In the genomic region with DNA sequence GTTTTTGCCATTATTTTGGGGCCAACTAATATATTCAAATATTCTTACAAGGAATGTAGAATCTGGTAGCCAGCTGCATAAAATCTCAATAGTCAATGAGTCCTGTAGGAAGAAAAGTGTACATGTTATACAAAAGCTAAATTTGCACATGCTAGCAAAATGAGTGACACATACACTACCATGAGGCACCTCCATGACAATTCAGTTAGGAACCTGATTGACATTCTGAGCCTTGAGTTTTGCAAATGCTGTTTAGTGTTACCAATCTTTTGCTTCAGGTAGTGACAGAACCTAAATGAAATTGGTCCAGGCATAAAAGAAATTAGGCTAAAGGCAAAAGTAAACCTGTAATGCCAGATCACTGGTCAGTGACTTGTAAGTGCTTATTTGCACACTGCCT, we compare ENCODE assay signal across 22 cellular contexts. TPM values are rescaled to one million over a fixed set of nuclear protein-coding genes. Genes with fewer than 3 reads are reported as not detected.
DNase-seq lines count a peak whose midpoint lies in the region; ATAC-seq, FAIRE-seq and TF ChIP-seq lines count a peak whose summit lies in the region.
"Had no signal": no experiment of that assay in that cellular context is flagged by ENCODE, and none has a peak within 500 bp of the region (broad histone marks: within the 10 kb centered on the region; RNA-seq: fewer than 3 reads in every experiment).

No MANE protein-coding gene starts in this region.

- H3K9me3 ChIP-seq in SJSA1 (replicated peaks) (no peaks in the 10 kb centered on the region), K562 (replicated peaks; ENCODE audit: control insufficient read depth, insufficient read depth, low read depth, low read length) (no peaks in the 10 kb centered on the region)
- H3K9me3 ChIP-seq: BE2C; BLaER1 treated with 17β-estradiol and CSF1 and Interleukin-3, amounts not matched to agents 10 nM and 100 nM; HAP-1 had no signal

- TF ChIP-seq EP300 in K562 (IDR thresholded peaks at IDR 0.05; ENCODE audit: low read length) = no peak

- no peak overlapping the region for H3K9ac ChIP-seq in K562 (ENCODE audit: insufficient read depth in 1 of 2, low read depth in 2 of 2, low read length in 2 of 2)
- H3K9ac ChIP-seq: BLaER1 treated with 17β-estradiol and CSF1 and Interleukin-3, amounts not matched to agents 10 nM and 100 nM had no signal

- no peak for TF ChIP-seq CTCF in K562 (IDR thresholded peaks at IDR 0.05 in 2 of 3, conservative IDR thresholded peaks at IDR 0.05 in 1 of 3; ENCODE audit: insufficient read depth in 2 of 3, low read depth in 1 of 3, low read length in 3 of 3)

- in situ Hi-C loops in K562 (cut with MboI) = no loop called here

- no peak for TF ChIP-seq RAD21 in K562 (CRISPR knock-in tag; conservative IDR thresholded peaks at IDR 0.05 in 1 of 2, IDR thresholded peaks at IDR 0.05 in 1 of 2)

- POLR2A ChIA-PET in HEK293T (lab: Yijun Ruan, JAX) (no interaction called here), K562 (lab: Yijun Ruan, JAX) (interaction anchor here (1.9 kb wide), 1 partner anchor 11 kb away, joined by 6 read pairs; no protein-coding TSS in a partner anchor)

- BruUV-seq in K562 (replicated peaks; lab: Mats Ljungman, UMichigan) = no TSS peak

- DNase-seq in HEK293T (ENCODE audit: extremely low spot score) (no peak), SJSA1 (ENCODE audit: low read depth in 1 of 2, low spot score in 2 of 2) (no peak), K562 (ENCODE audit: extremely low read depth in 1 of 4, low spot score in 3 of 4) (no peak), NCI-H1105 (lab: John Stamatoyannopoulos, UW) (no peak)
- DNase-seq: ACHN; AML-193; BE2C; CD4-positive, alpha-beta T cell; CD8-positive, alpha-beta memory T cell; DMS 273 treated with DMSO at 0.1 percent for 48 hours; DMS79; EL; GDM1; GOT3 had no signal

- H3K27me3 ChIP-seq in SJSA1 (replicated peaks) (no peaks in the 10 kb centered on the region), K562 (ENCODE audit: control insufficient read depth in 2 of 2, insufficient read depth in 2 of 2, low read length in 2 of 2) (no peaks in the 10 kb centered on the region)
- H3K27me3 ChIP-seq: BE2C; BLaER1 treated with 17β-estradiol and CSF1 and Interleukin-3, amounts not matched to agents 10 nM and 100 nM had no signal

- H3K36me3 ChIP-seq in SJSA1 = no peaks in the 10 kb centered on the region
- no peaks in the 10 kb centered on the region for H3K36me3 ChIP-seq in K562 (ENCODE audit: control insufficient read depth, insufficient read depth, low read length)
- H3K36me3 ChIP-seq: BE2C; BLaER1 treated with 17β-estradiol and CSF1 and Interleukin-3, amounts not matched to agents 10 nM and 100 nM; HAP-1 had no signal

- no peaks in the 10 kb centered on the region for H3K9me1 ChIP-seq in K562 (ENCODE audit: control insufficient read depth, insufficient read depth, low read length)

- 0 out of 2 replicates have a peak overlapping the region, but pooled peaks have one; percentile 6 for H3K27ac ChIP-seq in SJSA1
- H3K27ac ChIP-seq in K562 (ENCODE audit: extremely low read depth, low read depth, low read length) = no peak overlapping the region
- H3K27ac ChIP-seq: BLaER1 treated with 17β-estradiol and CSF1 and Interleukin-3, amounts not matched to agents 10 nM and 100 nM had no signal

- H3K4me3 ChIP-seq in SJSA1 (no peak overlapping the region), K562 (no peak overlapping the region)
- H3K4me3 ChIP-seq: BLaER1 treated with 17β-estradiol and CSF1 and Interleukin-3, amounts not matched to agents 10 nM and 100 nM; HAP-1 had no signal

- H3K4me1 ChIP-seq in SJSA1 (replicated peaks) (peaks cover 19% of the 10 kb centered on the region), K562 (replicated peaks in 1 of 2; ENCODE audit: control insufficient read depth in 2 of 2, insufficient read depth in 2 of 2, low read length in 2 of 2) (peaks cover 3 to 16% of the 10 kb centered on the region in 2 experiments; a peak in 2 of 5 replicates)
- H3K4me1 ChIP-seq: HAP-1 had no signal

- no peak for TF ChIP-seq POLR2A in K562 (conservative IDR thresholded peaks at IDR 0.05)

- no peak overlapping the region for H3K4me2 ChIP-seq in K562 (ENCODE audit: insufficient read depth, low read length)

- CTCF ChIA-PET in HEK293T (lab: Yijun Ruan, JAX) (no interaction called here), K562 (lab: Yijun Ruan, JAX; ENCODE audit: low intra/inter-chr PET ratio) (interaction anchor here (0.6 kb wide), 1 partner anchor 897 kb away, joined by 3 read pairs; a partner anchor contains a TSS)

- FAIRE-seq in K562 (lab: Jason Lieb, UNC) = no peak
- FAIRE-seq: D721Med, GM12891, GM18507, H54 had no signal

- no peaks in the 10 kb centered on the region for H4K20me1 ChIP-seq in K562 (replicated peaks; ENCODE audit: control insufficient read depth, insufficient read depth, low read length)
- H4K20me1 ChIP-seq: BLaER1 treated with 17β-estradiol and CSF1 and Interleukin-3, amounts not matched to agents 10 nM and 100 nM had no signal

- H2AFZ ChIP-seq in K562 (ENCODE audit: low read depth, low read length) = no peak overlapping the region

- intact Hi-C loops in K562 (cut with micrococcal nuclease) = loop anchor here (10.0 kb wide), 1 partner anchor 174 kb away; no protein-coding TSS in a partner anchor

- no peaks in the 10 kb centered on the region for H3K79me2 ChIP-seq in K562 (ENCODE audit: control insufficient read depth, insufficient read depth, low read length)

- no peak for ATAC-seq in K562
- ATAC-seq in HG03378 (IDR thresholded peaks at IDR 0.05; ENCODE audit: unreplicated experiment) = no peak
- no peak for ATAC-seq in HG03469 (IDR thresholded peaks at IDR 0.05; ENCODE audit: unreplicated experiment)

TF ChIP-seq in HEK293T, 16 proteins besides CTCF, POLR2A, EP300 and RAD21:
- TF ChIP-seq ELF4 (IDR thresholded peaks at IDR 0.05) (no peak), NFRKB (IDR thresholded peaks at IDR 0.05) (no peak), FOXM1 (IDR thresholded peaks at IDR 0.05; ENCODE audit: borderline replicate concordance) (no peak), TARDBP (IDR thresholded peaks at IDR 0.05) (no peak), L3MBTL2 (conservative IDR thresholded peaks at IDR 0.05) (no peak), LEF1 (IDR thresholded peaks at IDR 0.05; ENCODE audit: borderline replicate concordance) (no peak), HDGF (IDR thresholded peaks at IDR 0.05; ENCODE audit: borderline replicate concordance) (no peak)
- TF ChIP-seq, protein P1, sequence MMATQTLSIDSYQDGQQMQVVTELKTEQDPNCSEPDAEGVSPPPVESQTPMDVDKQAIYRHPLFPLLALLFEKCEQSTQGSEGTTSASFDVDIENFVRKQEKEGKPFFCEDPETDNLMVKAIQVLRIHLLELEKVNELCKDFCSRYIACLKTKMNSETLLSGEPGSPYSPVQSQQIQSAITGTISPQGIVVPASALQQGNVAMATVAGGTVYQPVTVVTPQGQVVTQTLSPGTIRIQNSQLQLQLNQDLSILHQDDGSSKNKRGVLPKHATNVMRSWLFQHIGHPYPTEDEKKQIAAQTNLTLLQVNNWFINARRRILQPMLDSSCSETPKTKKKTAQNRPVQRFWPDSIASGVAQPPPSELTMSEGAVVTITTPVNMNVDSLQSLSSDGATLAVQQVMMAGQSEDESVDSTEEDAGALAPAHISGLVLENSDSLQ (IDR thresholded peaks at IDR 0.05) = peak; percentile 9; the same call in 1 of the 2 replicates

TF ChIP-seq in K562, 482 proteins besides CTCF, POLR2A, EP300 and RAD21:
- TF ChIP-seq GATA2 (CRISPR knock-in tag; IDR thresholded peaks at IDR 0.05) (no peak), ARNT (IDR thresholded peaks at IDR 0.05) (no peak)
- TF ChIP-seq, protein P1 (IDR thresholded peaks at IDR 0.05) = peak; percentile 20; the same call in 1 of the 2 replicates

RNA-seq across cellular contexts. Expression of a gene that starts 6.8 kb away (rescaled TPM):
- total RNA-seq in SJSA1 (2014; rRNA removed; shearing (Covaris generic)) = 84.9 and 103 TPM in 2 replicates
- 163 and 217 TPM in 2 replicates for total RNA-seq in K562 (2011; cell fraction: chromatin; rRNA removed; ENCODE audit: low replicate concordance)
- total RNA-seq in K562 (2011; cell fraction: nucleolus; rRNA removed) = 76.1 and 78.2 TPM in 2 replicates
- 82.8 and 97.2 TPM in 2 replicates for total RNA-seq in K562 (2011; cell fraction: nucleoplasm; rRNA removed)
- total RNA-seq in K562 (2014; rRNA removed) (13.3 and 16.5 TPM in 2 replicates), K562 (2014; rRNA removed; fragmentation: Illumina TruSeq; extraction: Trizol) (11.7 and 13.4 TPM in 2 replicates), K562 (2015; rRNA removed; fragmentation: Illumina TruSeq; extraction: Trizol) (13.8 and 18.3 TPM in 2 replicates), K562 (2021) (24.4 and 27.5 TPM in 2 replicates)
- polyA plus RNA-seq in K562 (2011; rRNA removed) (26.4 and 28.2 TPM in 2 replicates), K562 (2014; fragmentation: Illumina TruSeq; extraction: Trizol) (15.8 and 16.5 TPM in 2 replicates), K562 (2014; fragmentation: Nextera tagmentation; extraction: Ambion mirVana) (1 to 10 TPM; 1.7 to 2.3 TPM), K562 (2014; rRNA removed) (14.3 and 17.9 TPM in 2 replicates)
- polyA plus RNA-seq in K562 (2011; cell fraction: cytosol; rRNA removed) = 15.2 and 15.5 TPM in 2 replicates
- polyA plus RNA-seq in K562 (2011; cell fraction: nucleus; rRNA removed) = 89.0 and 97.1 TPM in 2 replicates
- 19.8 and 27.2 TPM in 2 replicates for polyA plus RNA-seq in K562 (2012)
- polyA minus RNA-seq in K562 (2011; rRNA and poly(A)+ RNA removed) = 53.9 and 65.5 TPM in 2 replicates
- polyA minus RNA-seq in K562 (2011; cell fraction: cytosol; rRNA and poly(A)+ RNA removed) = 19.3 and 20.4 TPM in 2 replicates
- 82.0 and 106 TPM in 2 replicates for polyA minus RNA-seq in K562 (2011; cell fraction: nucleus; rRNA and poly(A)+ RNA removed)
- polyA plus RNA-seq: CD8-positive, alpha-beta memory T cell had no signal
